In the genomic region with DNA sequence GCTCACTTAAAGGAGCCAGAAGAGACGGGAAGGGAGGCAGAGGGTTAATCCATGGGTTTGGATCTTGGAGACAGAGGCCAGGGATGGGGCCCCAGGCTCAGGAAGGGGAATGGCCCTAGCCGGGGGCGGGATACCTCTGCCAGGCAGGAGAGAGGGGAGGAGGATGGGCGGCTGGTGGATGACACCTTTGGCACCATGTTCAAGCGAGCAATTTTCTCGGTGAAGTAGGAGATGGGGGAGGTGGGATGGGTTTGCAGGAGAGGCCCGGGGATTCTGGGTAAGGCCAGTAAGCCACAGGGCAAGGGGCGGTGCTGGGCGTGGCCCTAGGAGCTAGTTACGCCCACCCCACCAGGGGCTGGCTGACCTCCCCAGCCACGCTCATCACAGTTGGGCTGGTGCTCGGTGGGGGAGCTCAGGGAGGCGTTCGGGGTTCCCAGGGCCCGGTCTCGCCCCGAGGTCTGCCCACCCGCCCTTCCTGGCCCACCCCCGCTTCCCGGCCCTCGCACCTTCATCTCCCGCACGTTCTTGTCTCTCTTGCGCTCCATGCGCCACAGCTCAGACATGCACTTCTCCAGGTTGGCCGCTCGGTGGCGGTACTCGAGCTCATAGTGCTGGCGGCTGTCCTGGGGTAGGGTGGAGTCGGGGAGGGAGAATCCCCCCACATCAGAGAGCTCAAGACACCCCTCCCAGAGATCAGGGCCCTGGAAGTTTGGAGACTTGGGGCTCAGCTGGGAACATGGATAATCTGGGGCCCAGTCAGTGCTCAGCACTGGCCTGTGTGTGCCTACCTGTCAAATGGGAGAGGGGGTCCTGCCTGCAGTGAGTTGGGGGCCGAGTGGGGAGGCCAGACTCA, we compare ENCODE assay signal across 12 cellular contexts. TPM values are rescaled to one million over a fixed set of nuclear protein-coding genes. Genes with fewer than 3 reads are reported as not detected.
DNase-seq lines count a peak whose midpoint lies in the region; ATAC-seq, FAIRE-seq and TF ChIP-seq lines count a peak whose summit lies in the region.
"Had no signal": no experiment of that assay in that cellular context is flagged by ENCODE, and none has a peak within 500 bp of the region (broad histone marks: within the 10 kb centered on the region; RNA-seq: fewer than 3 reads in every experiment).

No MANE protein-coding gene starts in this region.

- 44 to 47% methylated on average over 16 to 30 of the region's 32 CpGs for WGBS in GM23248 (ENCODE audit: low coverage in 1 of 2, low lambda C conversion rate in 2 of 2, missing lambda C conversion rate in 2 of 2), 2 experiments
- WGBS in heart right ventricle, 2 donors, result 40 to 43% methylated on average over 30 to 32 of the region's 32 CpGs

- no peak overlapping the region for H3K27ac Mint-ChIP-seq in astrocyte (ENCODE audit: unreplicated experiment)

- no peak overlapping the region for H3K4me2 ChIP-seq in GM23248 (ENCODE audit: unreplicated experiment)
- H3K4me2 ChIP-seq in astrocyte (ENCODE audit: low read length), result peak overlapping the region; percentile 28

- ATAC-seq in heart right ventricle (peak in 5 of 8 donors; percentile 21 to 56 (median 30)), omental fat pad (ENCODE audit: low FRiP score) (peak; percentile 50), GM21737 (IDR thresholded peaks at IDR 0.05; ENCODE audit: unreplicated experiment) (no peak), HG02885 (IDR thresholded peaks at IDR 0.05; ENCODE audit: poor library complexity, unreplicated experiment) (no peak)
- ATAC-seq: naive thymus-derived CD8-positive, alpha-beta T cell had no signal

- no peak overlapping the region for H3K4me3 ChIP-seq in GM23248
- no peak overlapping the region for H3K4me3 ChIP-seq in astrocyte (ENCODE audit: insufficient read depth, low read depth, low read length)
- H3K4me3 ChIP-seq in heart right ventricle, result no peak overlapping the region

- 0 out of 2 replicates have a peak overlapping the region, but pooled peaks have one; percentile 22 for H3K9ac ChIP-seq in GM23248
- peak overlapping the region; percentile 29 for H3K9ac ChIP-seq in astrocyte (ENCODE audit: low read length)

- in situ Hi-C loops in GM23248 (cut with MboI), result no loop called here

- peaks cover 6% of the 10 kb centered on the region for H3K4me1 Mint-ChIP-seq in astrocyte (ENCODE audit: low read depth, unreplicated experiment)

- FAIRE-seq in astrocyte (lab: Jason Lieb, UNC), result no peak
- FAIRE-seq: GM18507 had no signal

- no peaks in the 10 kb centered on the region for H3K27me3 Mint-ChIP-seq in astrocyte (ENCODE audit: low read depth, unreplicated experiment)
- H3K27me3 Mint-ChIP-seq: naive thymus-derived CD8-positive, alpha-beta T cell had no signal

- H3K36me3 ChIP-seq in GM23248 (ENCODE audit: low read depth), result no peaks in the 10 kb centered on the region
- no peaks in the 10 kb centered on the region for H3K36me3 ChIP-seq in astrocyte (ENCODE audit: insufficient read depth, low read length)
- H3K36me3 ChIP-seq in heart right ventricle, result no peaks in the 10 kb centered on the region

- DNase-seq in GM23248 (peak; percentile 40), astrocyte (ENCODE audit: low read depth) (no peak), heart right ventricle (no peak), omental fat pad (ENCODE audit: low spot score) (no peak), dedifferentiated amniotic fluid mesenchymal stem cell (ENCODE audit: extremely low spot score) (no peak), germinal center (ENCODE audit: low spot score) (no peak)
- DNase-seq: naive thymus-derived CD8-positive, alpha-beta T cell; NCI-H1092; stimulated activated CD4-positive, alpha-beta T cell treated with anti-CD3 and anti-CD28 coated beads, Interleukin-2, amount 100 ng/mL, for 48 hours had no signal

- H3K27ac ChIP-seq in GM23248 (peak overlapping the region; percentile 28; the same call in 1 of the 2 replicates), astrocyte (ENCODE audit: low read depth, low read length) (no peak overlapping the region), heart right ventricle (peak overlapping the region in 1 of 10 donors; percentile 11)

- TF ChIP-seq CTCF in astrocyte (IDR thresholded peaks at IDR 0.05; ENCODE audit: insufficient read depth, low read depth, low read length), result peak; percentile 18
- TF ChIP-seq CTCF in heart right ventricle (IDR thresholded peaks at IDR 0.05), result peak in 5 of 9 donors; percentile 16 to 38 (median 33)
- TF ChIP-seq CTCF in omental fat pad (IDR thresholded peaks at IDR 0.05), result no peak

- H3K9me2 ChIP-seq in GM23248 (ENCODE audit: insufficient read depth), result no peaks in the 10 kb centered on the region

- H2AFZ ChIP-seq in GM23248, result no peak overlapping the region
- no peak overlapping the region for H2AFZ ChIP-seq in astrocyte (ENCODE audit: low read depth, low read length)

- H3K9me3 Mint-ChIP-seq in astrocyte (ENCODE audit: unreplicated experiment), result no peaks in the 10 kb centered on the region
- H3K9me3 Mint-ChIP-seq: naive thymus-derived CD8-positive, alpha-beta T cell had no signal

- H3K27me3 ChIP-seq in GM23248 (replicated peaks; ENCODE audit: insufficient read depth), result no peaks in the 10 kb centered on the region
- no peaks in the 10 kb centered on the region for H3K27me3 ChIP-seq in astrocyte (ENCODE audit: insufficient read depth, low read length)
- no peaks in the 10 kb centered on the region for H3K27me3 ChIP-seq in heart right ventricle

- no peaks in the 10 kb centered on the region for H3K36me3 Mint-ChIP-seq in astrocyte (ENCODE audit: low read depth, unreplicated experiment)

- H4K20me1 ChIP-seq in GM23248 (ENCODE audit: insufficient read depth) (no peaks in the 10 kb centered on the region), astrocyte (ENCODE audit: insufficient read depth, low read length) (no peaks in the 10 kb centered on the region)

- H3F3A ChIP-seq in GM23248 (ENCODE audit: insufficient read depth), result 0 out of 2 replicates have a peak, but pooled peaks cover 3% of the 10 kb centered on the region

- H3K4me1 ChIP-seq in GM23248 (ENCODE audit: insufficient read depth) (peaks cover 10% of the 10 kb centered on the region), astrocyte (ENCODE audit: insufficient read depth, low read length) (peaks cover 9% of the 10 kb centered on the region), heart right ventricle (peaks cover 0 to 13% (median 0%) of the 10 kb centered on the region in 9 donors)

- intact Hi-C loops in heart right ventricle (cut with DNase I), result no loop called here

- H3K9me3 ChIP-seq in GM23248 (ENCODE audit: low read depth) (no peaks in the 10 kb centered on the region), astrocyte (ENCODE audit: insufficient read depth, low read depth, low read length) (no peaks in the 10 kb centered on the region), heart right ventricle (no peaks in the 10 kb centered on the region)

- peak overlapping the region; percentile 70 for H3K4me3 Mint-ChIP-seq in astrocyte (ENCODE audit: unreplicated experiment)
- H3K4me3 Mint-ChIP-seq: naive thymus-derived CD8-positive, alpha-beta T cell had no signal

- H3K79me2 ChIP-seq in GM23248 (ENCODE audit: insufficient read depth) (no peaks in the 10 kb centered on the region), astrocyte (ENCODE audit: insufficient read depth, low read length) (no peaks in the 10 kb centered on the region)

RNA-seq across cellular contexts. Expression of gene BAIAP2L2, which starts 12.7 kb away (rescaled TPM):
- 12.6 and 24.3 TPM in 2 replicates for total RNA-seq in GM23248 (2014; rRNA removed; shearing (Covaris generic))
- polyA plus RNA-seq in GM23248 (2016; fragmentation: Nextera tagmentation; extraction: Ambion mirVana) (13.2 and 13.4 TPM in 2 replicates), heart right ventricle (under 1 TPM; 0.28 to 0.37 TPM)
- total RNA-seq in astrocyte (0.54 and 0.94 TPM in 2 replicates), heart right ventricle (under 1 TPM in 6 of 10 donors, not detected in 4; 0.12 to 0.36 (median 0.17) TPM), omental fat pad (1 to 10 TPM; 2.6 to 4.3 (median 3.2) TPM)
- polyA plus RNA-seq: naive thymus-derived CD8-positive, alpha-beta T cell had no signal

RNA-seq across cellular contexts. Expression of gene SLC16A8, which starts 13.8 kb away (rescaled TPM):
- 0.51 and 1.4 TPM in 2 replicates for total RNA-seq in GM23248 (2014; rRNA removed; shearing (Covaris generic))
- 0.52 and 1.3 TPM in 2 replicates for polyA plus RNA-seq in GM23248 (2016; fragmentation: Nextera tagmentation; extraction: Ambion mirVana)
- total RNA-seq in astrocyte, result not detected in 2 replicates
- under 1 TPM in 1 of 10 donors, not detected in 9; 0.34 TPM for total RNA-seq in heart right ventricle
- under 1 TPM; 0.19 to 0.22 TPM for polyA plus RNA-seq in heart right ventricle
- 1 to 10 TPM in 2 of 4 donors, under 1 TPM in 2; 0.24 to 3.2 (median 0.88) TPM for total RNA-seq in omental fat pad
- total RNA-seq: naive thymus-derived CD8-positive, alpha-beta T cell had no signal
- polyA plus RNA-seq: naive thymus-derived CD8-positive, alpha-beta T cell had no signal

RNA-seq across cellular contexts. Expression of gene PICK1, which starts 40.6 kb away (rescaled TPM):
- 12.4 and 14.4 TPM in 2 replicates for total RNA-seq in GM23248 (2014; rRNA removed; shearing (Covaris generic))
- polyA plus RNA-seq in GM23248 (2016; fragmentation: Nextera tagmentation; extraction: Ambion mirVana), result 8.1 and 8.4 TPM in 2 replicates
- total RNA-seq in astrocyte, result 20.7 and 22.9 TPM in 2 replicates
- 10 to 100 TPM; 17.4 to 30.7 (median 22.1) TPM for total RNA-seq in heart right ventricle
- 10 to 100 TPM; 27.3 to 32.9 TPM for polyA plus RNA-seq in heart right ventricle
- 10 to 100 TPM; 16.1 to 43.0 (median 31.6) TPM for total RNA-seq in omental fat pad

Comparison
In these comparisons a context has a peak if more than half of its experiments do, and no peak if none do; other contexts are left out.
1. CTCF ChIP-seq: peak in astrocyte (single experiment) and heart right ventricle (5 of 9); none in omental fat pad (0 of 3).
2. ATAC-seq: peak in heart right ventricle (5 of 8) and omental fat pad (single experiment); none in GM21737 (single experiment) and HG02885 (single experiment).